12 cellular contexts compared by ENCODE assay signal in genomic region chr9:123678038-123678877, GRCh38.
DNase-seq lines count a peak whose midpoint lies in the region; ATAC-seq and TF ChIP-seq lines count a peak whose summit lies in the region.
"Had no signal": no experiment of that assay in that cellular context is flagged by ENCODE, and none has a peak within 500 bp of the region (broad histone marks: within the 10 kb centered on the region; RNA-seq: fewer than 3 reads in every experiment).

No MANE protein-coding gene starts in this region.

- 0 out of 2 replicates have a peak, but pooled peaks cover 2% of the 10 kb centered on the region for H3F3A ChIP-seq in DOHH2 (ENCODE audit: control insufficient read depth, insufficient read depth)

- H3K9me3 Mint-ChIP-seq in activated B cell treated with CpG ODN at 0.5 μM for 24 hours, result peaks cover 6% of the 10 kb centered on the region
- peaks cover under 1% of the 10 kb centered on the region for H3K9me3 Mint-ChIP-seq in activated CD8-positive, alpha-beta memory T cell treated with anti-CD3 and anti-CD28 coated beads, Interleukin-2, amount 10 ng/mL, durations not matched to agents 7 days and 5 days (ENCODE audit: low read depth)

- no peaks in the 10 kb centered on the region for H3K9me2 ChIP-seq in DOHH2 (replicated peaks; ENCODE audit: control insufficient read depth, low read length)

- no peaks in the 10 kb centered on the region for H3K27me3 ChIP-seq in DOHH2 (ENCODE audit: control insufficient read depth, low read length)
- H3K27me3 ChIP-seq in neutrophil, result no peaks in the 10 kb centered on the region

- H3K9me3 ChIP-seq in DOHH2 (ENCODE audit: control insufficient read depth, insufficient read depth, low read length) (no peaks in the 10 kb centered on the region), neutrophil (no peaks in the 10 kb centered on the region)

- H3K36me3 ChIP-seq in DOHH2 (ENCODE audit: control insufficient read depth, low read length), result no peaks in the 10 kb centered on the region
- peaks cover 7% of the 10 kb centered on the region for H3K36me3 ChIP-seq in neutrophil

- no peaks in the 10 kb centered on the region for H3K79me2 ChIP-seq in DOHH2 (ENCODE audit: control insufficient read depth, low read length)

- H3K4me2 ChIP-seq in DOHH2 (ENCODE audit: low read length), result peak overlapping the region; percentile 68

- peak overlapping the region; percentile 58 for H3K4me3 Mint-ChIP-seq in activated B cell treated with CpG ODN at 0.5 μM for 24 hours
- H3K4me3 Mint-ChIP-seq in activated CD8-positive, alpha-beta memory T cell treated with anti-CD3 and anti-CD28 coated beads, Interleukin-2, amount 10 ng/mL, durations not matched to agents 7 days and 5 days, result no peak overlapping the region
- H3K4me3 Mint-ChIP-seq: activated CD4-positive, alpha-beta T cell treated with anti-CD3 and anti-CD28 coated beads, Interleukin-2, amount 10 ng/mL, durations not matched to agents 24 days and 14 days; activated naive CD8-positive, alpha-beta T cell treated with anti-CD3 and anti-CD28 coated beads, Interleukin-2, amount 10 ng/mL, durations not matched to agents 7 days and 5 days had no signal

- H4K20me1 ChIP-seq in DOHH2 (ENCODE audit: control insufficient read depth, insufficient read depth, low read depth, low read length), result no peaks in the 10 kb centered on the region

- POLR2A ChIA-PET in activated B cell treated with CpG ODN at 0.5 μM for 24 hours (lab: Charles Lee), result no interaction called here

- H3K27ac ChIP-seq in DOHH2 (ENCODE audit: low read depth, low read length), result peak overlapping the region; percentile 76
- H3K27ac ChIP-seq in neutrophil, result peak overlapping the region; percentile 84
- H3K27ac ChIP-seq: epithelial cell of prostate, psoas muscle had no signal

- peaks cover 36% of the 10 kb centered on the region for H3K4me1 Mint-ChIP-seq in activated B cell treated with CpG ODN at 0.5 μM for 24 hours
- H3K4me1 Mint-ChIP-seq in activated CD8-positive, alpha-beta memory T cell treated with anti-CD3 and anti-CD28 coated beads, Interleukin-2, amount 10 ng/mL, durations not matched to agents 7 days and 5 days, result peaks cover 13% of the 10 kb centered on the region

- H3K4me1 ChIP-seq in DOHH2 (ENCODE audit: control insufficient read depth, low read length) (peaks cover 30% of the 10 kb centered on the region), neutrophil (ENCODE audit: control insufficient read depth in 1 of 2, insufficient read depth in 1 of 2, low read depth in 1 of 2, low read length in 1 of 2) (peaks cover 32% of the 10 kb centered on the region in 2 experiments)
- H3K4me1 ChIP-seq: psoas muscle had no signal

- H3K27ac Mint-ChIP-seq in activated B cell treated with CpG ODN at 0.5 μM for 24 hours, result peak overlapping the region; percentile 83
- no peak overlapping the region for H3K27ac Mint-ChIP-seq in activated CD8-positive, alpha-beta memory T cell treated with anti-CD3 and anti-CD28 coated beads, Interleukin-2, amount 10 ng/mL, durations not matched to agents 7 days and 5 days
- H3K27ac Mint-ChIP-seq: activated CD4-positive, alpha-beta T cell treated with anti-CD3 and anti-CD28 coated beads, Interleukin-2, amount 10 ng/mL, durations not matched to agents 24 days and 14 days; activated naive CD8-positive, alpha-beta T cell treated with anti-CD3 and anti-CD28 coated beads, Interleukin-2, amount 10 ng/mL, durations not matched to agents 7 days and 5 days had no signal

- H3K27me3 Mint-ChIP-seq in activated B cell treated with CpG ODN at 0.5 μM for 24 hours, result no peaks in the 10 kb centered on the region
- no peaks in the 10 kb centered on the region for H3K27me3 Mint-ChIP-seq in activated CD8-positive, alpha-beta memory T cell treated with anti-CD3 and anti-CD28 coated beads, Interleukin-2, amount 10 ng/mL, durations not matched to agents 7 days and 5 days
- H3K27me3 Mint-ChIP-seq: activated CD4-positive, alpha-beta T cell treated with anti-CD3 and anti-CD28 coated beads, Interleukin-2, amount 10 ng/mL, durations not matched to agents 24 days and 14 days; activated naive CD8-positive, alpha-beta T cell treated with anti-CD3 and anti-CD28 coated beads, Interleukin-2, amount 10 ng/mL, durations not matched to agents 7 days and 5 days had no signal

- DNase-seq in NCI-H2081 treated with DMSO at 0.1 percent for 48 hours (lab: John Stamatoyannopoulos, UW) (peak; percentile 80), activated B cell treated with CpG ODN at 0.5 μM for 24 hours (no peak), CD1c-positive myeloid dendritic cell (ENCODE audit: extremely low spot score) (no peak), SIG-M5 treated with dmso at 0.1 percent for 504 hours (lab: John Stamatoyannopoulos, UW; ENCODE audit: unreplicated experiment) (no peak)
- DNase-seq in activated CD8-positive, alpha-beta memory T cell treated with anti-CD3 and anti-CD28 coated beads, Interleukin-2, amount 10 ng/mL, durations not matched to agents 7 days and 5 days, result no peak
- DNase-seq: activated CD4-positive, alpha-beta T cell treated with anti-CD3 and anti-CD28 coated beads, Interleukin-2, amount 10 ng/mL, durations not matched to agents 24 days and 14 days; activated naive CD8-positive, alpha-beta T cell treated with anti-CD3 and anti-CD28 coated beads, Interleukin-2, amount 10 ng/mL, durations not matched to agents 7 days and 5 days; psoas muscle had no signal

- CTCF ChIA-PET in activated B cell treated with CpG ODN at 0.5 μM for 24 hours (lab: Charles Lee), result no interaction called here
- CTCF ChIA-PET in activated CD8-positive, alpha-beta memory T cell treated with anti-CD3 and anti-CD28 coated beads, Interleukin-2, amount 10 ng/mL, durations not matched to agents 7 days and 5 days (lab: Charles Lee), result no interaction called here

- H3K36me3 Mint-ChIP-seq in activated B cell treated with CpG ODN at 0.5 μM for 24 hours (ENCODE audit: low read depth), result peaks cover 14% of the 10 kb centered on the region
- peaks cover 1% of the 10 kb centered on the region for H3K36me3 Mint-ChIP-seq in activated CD8-positive, alpha-beta memory T cell treated with anti-CD3 and anti-CD28 coated beads, Interleukin-2, amount 10 ng/mL, durations not matched to agents 7 days and 5 days

- ATAC-seq in activated B cell treated with CpG ODN at 0.5 μM for 24 hours (ENCODE audit: low read depth) (no peak), HG03025 (IDR thresholded peaks at IDR 0.05; ENCODE audit: low FRiP score, unreplicated experiment) (no peak)
- ATAC-seq in activated CD8-positive, alpha-beta memory T cell treated with anti-CD3 and anti-CD28 coated beads, Interleukin-2, amount 10 ng/mL, durations not matched to agents 7 days and 5 days, result no peak

- intact Hi-C loops in activated B cell treated with CpG ODN at 0.5 μM for 24 hours (cut with micrococcal nuclease), result loop anchor here (2.0 kb wide), 1 partner anchor 17 kb away; no protein-coding TSS in a partner anchor

- H3K4me3 ChIP-seq in DOHH2 (ENCODE audit: low read length), result peak overlapping the region; percentile 47
- no peak overlapping the region for H3K4me3 ChIP-seq in neutrophil (ENCODE audit: low read depth in 1 of 2, low read length in 1 of 2)
- H3K4me3 ChIP-seq: psoas muscle had no signal

- TF ChIP-seq CTCF in DOHH2 (IDR thresholded peaks at IDR 0.05; ENCODE audit: low read depth, low read length, poor library complexity, severe bottlenecking), result no peak
- no peak for TF ChIP-seq CTCF in activated B cell treated with CpG ODN at 0.5 μM for 24 hours (IDR thresholded peaks at IDR 0.05)
- no peak for TF ChIP-seq CTCF in neutrophil (IDR thresholded peaks at IDR 0.05)
